14 cellular contexts compared by ENCODE assay signal in the genomic region with DNA sequence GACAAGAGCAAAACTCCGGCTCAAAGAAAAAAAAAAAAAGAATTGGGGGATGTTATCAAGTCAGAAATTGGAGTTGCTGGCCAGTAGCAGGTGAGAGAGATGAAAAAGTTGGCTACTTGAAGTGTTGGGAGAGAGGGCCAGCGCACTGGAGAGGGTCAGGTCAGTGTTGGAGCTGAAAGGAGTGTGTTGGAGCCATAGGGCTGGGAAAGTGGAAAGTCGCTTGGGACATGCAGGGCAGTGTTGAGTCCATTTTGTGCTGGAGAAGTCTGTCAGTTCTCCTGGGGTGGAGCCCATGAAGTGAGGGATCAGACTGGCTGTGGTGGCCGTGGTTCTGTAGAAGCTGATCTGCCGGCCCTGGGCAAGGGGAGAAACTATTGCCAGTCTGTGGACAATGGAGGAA. TPM values are rescaled to one million over a fixed set of nuclear protein-coding genes. Genes with fewer than 3 reads are reported as not detected.
DNase-seq lines count a peak whose midpoint lies in the region; ATAC-seq, FAIRE-seq and TF ChIP-seq lines count a peak whose summit lies in the region.
"Had no signal": no experiment of that assay in that cellular context is flagged by ENCODE, and none has a peak within 500 bp of the region (broad histone marks: within the 10 kb centered on the region; RNA-seq: fewer than 3 reads in every experiment).

No MANE protein-coding gene starts in this region.

- peak overlapping the region; percentile 88; the same call in 1 of the 2 replicates for H3K4me3 ChIP-seq in Jurkat, Clone E6-1 (ENCODE audit: low read length)
- peak overlapping the region in 1 of 2 donors; percentile 82 for H3K4me3 ChIP-seq in kidney (ENCODE audit: low read length in 2 of 2)
- H3K4me3 ChIP-seq in sigmoid colon: no peak overlapping the region

- no peaks in the 10 kb centered on the region for H3K27me3 Mint-ChIP-seq in CD4-positive, alpha-beta T cell
- H3K27me3 Mint-ChIP-seq in brain: peaks cover 24% of the 10 kb centered on the region
- no peaks in the 10 kb centered on the region for H3K27me3 Mint-ChIP-seq in nephron progenitor cell (ENCODE audit: low read depth, poor library complexity)

- no peak overlapping the region for H3K27ac ChIP-seq in CD4-positive, alpha-beta T cell (ENCODE audit: low read depth, low read length)
- H3K27ac ChIP-seq in kidney (ENCODE audit: low read depth in 2 of 2, low read length in 2 of 2) (no peak overlapping the region), sigmoid colon (no peak overlapping the region)
- H3K27ac ChIP-seq: SJCRH30, uterus had no signal

- no peak for ATAC-seq in CD4-positive, alpha-beta T cell (ENCODE audit: poor library complexity)
- ATAC-seq in omental fat pad (ENCODE audit: low FRiP score): no peak
- ATAC-seq: esophagus mucosa had no signal

- POLR2A ChIA-PET in CD4-positive, alpha-beta T cell (lab: Charles Lee): no interaction called here

- TF ChIP-seq CTCF in CD4-positive, alpha-beta T cell (IDR thresholded peaks at IDR 0.05): no peak
- TF ChIP-seq CTCF in brain (conservative IDR thresholded peaks at IDR 0.05): no peak
- TF ChIP-seq CTCF in nephron progenitor cell (IDR thresholded peaks at IDR 0.05): no peak
- no peak for TF ChIP-seq CTCF in kidney (IDR thresholded peaks at IDR 0.05; ENCODE audit: borderline replicate concordance, extremely low read depth, insufficient read depth)
- no peak for TF ChIP-seq CTCF in sigmoid colon (IDR thresholded peaks at IDR 0.05)
- no peak for TF ChIP-seq CTCF in omental fat pad (IDR thresholded peaks at IDR 0.05)

- H3K27me3 ChIP-seq in CD4-positive, alpha-beta T cell (ENCODE audit: control insufficient read depth, insufficient read depth, low read length): no peaks in the 10 kb centered on the region
- H3K27me3 ChIP-seq in sigmoid colon: no peaks in the 10 kb centered on the region
- H3K27me3 ChIP-seq: SJCRH30, uterus had no signal

- no peak for TF ChIP-seq EP300 in sigmoid colon (IDR thresholded peaks at IDR 0.05)

- peaks cover 50 to 52% of the 10 kb centered on the region in 2 donors for H3K4me1 ChIP-seq in kidney (ENCODE audit: control insufficient read depth in 1 of 2, insufficient read depth in 1 of 2, low read depth in 1 of 2, low read length in 2 of 2)
- H3K4me1 ChIP-seq in sigmoid colon: peaks cover 0 to 84% (median 71%) of the 10 kb centered on the region in 4 donors

- peaks cover 22% of the 10 kb centered on the region for H3K36me3 Mint-ChIP-seq in CD4-positive, alpha-beta T cell (ENCODE audit: low read depth)
- H3K36me3 Mint-ChIP-seq in brain: peaks cover 26% of the 10 kb centered on the region
- peaks cover 23% of the 10 kb centered on the region for H3K36me3 Mint-ChIP-seq in nephron progenitor cell (ENCODE audit: low read depth)

- no peak for DNase-seq in CD4-positive, alpha-beta T cell
- no peak for DNase-seq in Jurkat, Clone E6-1 (ENCODE audit: low read depth, low spot score)
- no peak for DNase-seq in nephron progenitor cell
- no peak for DNase-seq in kidney
- no peak for DNase-seq in GF-D8 (lab: John Stamatoyannopoulos, UW)
- no peak for DNase-seq in sigmoid colon
- DNase-seq in omental fat pad (ENCODE audit: low spot score): no peak
- DNase-seq: mesendoderm; NCI-H1436 treated with DMSO at 0.1 percent for 48 hours; SJCRH30; stimulated activated CD4-positive, alpha-beta T cell treated with anti-CD3 and anti-CD28 coated beads, Interleukin-2, amount 100 ng/mL, for 24 hours; uterus had no signal

- intact Hi-C loops in CD4-positive, alpha-beta T cell (cut with DNase I, micrococcal nuclease): loop anchor here (5.0 kb wide), 5 partner anchors 33 to 488 kb away; a partner anchor contains a TSS
- intact Hi-C loops in kidney (cut with DNase I) (no loop called here), sigmoid colon (cut with DNase I) (loop anchor here (5.0 kb wide), 3 partner anchors 57 to 158 kb away; a partner anchor contains a TSS)

- no peak for FAIRE-seq in kidney (lab: Jason Lieb, UNC)

- no peak overlapping the region for H3K27ac Mint-ChIP-seq in CD4-positive, alpha-beta T cell
- H3K27ac Mint-ChIP-seq in brain (peak overlapping the region; percentile 61 to 99 (median 71)), nephron progenitor cell (no peak overlapping the region)

- no peaks in the 10 kb centered on the region for H3K9me3 ChIP-seq in CD4-positive, alpha-beta T cell (ENCODE audit: control insufficient read depth, low read length)
- H3K9me3 ChIP-seq in kidney (ENCODE audit: control insufficient read depth in 1 of 2, low read length in 2 of 2) (no peaks in the 10 kb centered on the region), sigmoid colon (no peaks in the 10 kb centered on the region)
- H3K9me3 ChIP-seq: SJCRH30, uterus had no signal

- no peak for TF ChIP-seq POLR2A in sigmoid colon (IDR thresholded peaks at IDR 0.05)

- no peak overlapping the region for H3K9ac ChIP-seq in kidney (ENCODE audit: low read length in 2 of 2)

- H3K36me3 ChIP-seq in kidney (ENCODE audit: control insufficient read depth in 1 of 2, insufficient read depth in 2 of 2, low read length in 2 of 2) (peaks cover 0 to 4% of the 10 kb centered on the region in 2 donors), sigmoid colon (peaks cover 0 to 6% (median 2%) of the 10 kb centered on the region in 4 donors)
- H3K36me3 ChIP-seq: uterus had no signal

- peaks cover 77% of the 10 kb centered on the region for H3K4me1 Mint-ChIP-seq in CD4-positive, alpha-beta T cell (ENCODE audit: low read depth)
- H3K4me1 Mint-ChIP-seq in brain: peaks cover 87% of the 10 kb centered on the region
- H3K4me1 Mint-ChIP-seq in nephron progenitor cell: peaks cover 81% of the 10 kb centered on the region

- 75 to 86% methylated on average over 5 of the region's 5 CpGs for WGBS in sigmoid colon, 2 donors

- no peaks in the 10 kb centered on the region for H3K9me3 Mint-ChIP-seq in CD4-positive, alpha-beta T cell
- H3K9me3 Mint-ChIP-seq in brain (no peaks in the 10 kb centered on the region), nephron progenitor cell (no peaks in the 10 kb centered on the region)

- CTCF ChIA-PET in CD4-positive, alpha-beta T cell (lab: Charles Lee): no interaction called here

- H3K4me3 Mint-ChIP-seq in CD4-positive, alpha-beta T cell: peak overlapping the region; percentile 93
- H3K4me3 Mint-ChIP-seq in brain (peak overlapping the region; percentile 92 to 99 (median 93)), nephron progenitor cell (peak overlapping the region; percentile 98)

RNA-seq across cellular contexts. Expression of a gene that starts 1.7 kb away (rescaled TPM):
- total RNA-seq in CD4-positive, alpha-beta T cell: 10 to 100 TPM; 17.2 to 19.6 TPM
- polyA plus RNA-seq in Jurkat, Clone E6-1 (2012; ENCODE audit: insufficient read depth, insufficient read length): 16.6 TPM
- polyA plus RNA-seq in brain (ENCODE audit: insufficient read depth, low read depth, low replicate concordance) (59.2 TPM), kidney (ENCODE audit: insufficient read depth, low read depth, low replicate concordance) (21.6 TPM), sigmoid colon (10 to 100 TPM; 21.6 to 32.5 (median 22.4) TPM)
- total RNA-seq in kidney (33.0 TPM), sigmoid colon (10 to 100 TPM; 17.8 to 23.2 (median 19.9) TPM), omental fat pad (10 to 100 TPM; 13.6 to 23.7 (median 19.4) TPM)

RNA-seq across cellular contexts. Expression of a gene that starts 15.6 kb away (rescaled TPM):
- total RNA-seq in CD4-positive, alpha-beta T cell: 1 to 10 TPM; 4.0 to 4.8 TPM
- 31.6 TPM for polyA plus RNA-seq in Jurkat, Clone E6-1 (2012; ENCODE audit: insufficient read depth, insufficient read length)
- polyA plus RNA-seq in brain (ENCODE audit: insufficient read depth, low read depth, low replicate concordance) (20.6 TPM), kidney (ENCODE audit: insufficient read depth, low read depth, low replicate concordance) (32.2 TPM), sigmoid colon (10 to 100 TPM; 27.0 to 31.2 (median 30.6) TPM)
- total RNA-seq in kidney (17.2 TPM), sigmoid colon (10 to 100 TPM; 10.3 to 18.2 (median 16.2) TPM), omental fat pad (10 to 100 TPM; 22.2 to 34.1 (median 27.9) TPM)

RNA-seq across cellular contexts. Expression of a gene that starts 18.4 kb away (rescaled TPM):
- 1 to 10 TPM; 2.0 to 2.4 TPM for total RNA-seq in CD4-positive, alpha-beta T cell
- polyA plus RNA-seq in Jurkat, Clone E6-1 (2012; ENCODE audit: insufficient read depth, insufficient read length): not detected
- polyA plus RNA-seq in brain (ENCODE audit: insufficient read depth, low read depth, low replicate concordance) (2.1 TPM), kidney (ENCODE audit: insufficient read depth, low read depth, low replicate concordance) (1.2 TPM), sigmoid colon (1 to 10 TPM; 2.8 to 5.4 (median 3.0) TPM)
- total RNA-seq in kidney (2.1 TPM), sigmoid colon (1 to 10 TPM in 1 of 4 donors, under 1 TPM in 1, not detected in 2; 0.41 to 1.2 TPM), omental fat pad (1 to 10 TPM in 2 of 4 donors, under 1 TPM in 2; 0.31 to 1.7 (median 1.1) TPM)
- total RNA-seq: SJCRH30 had no signal

RNA-seq across cellular contexts. Expression of a gene that starts 55.9 kb away (rescaled TPM):
- 100 to 1,000 TPM; 152 to 154 TPM for total RNA-seq in CD4-positive, alpha-beta T cell
- 111 TPM for polyA plus RNA-seq in Jurkat, Clone E6-1 (2012; ENCODE audit: insufficient read depth, insufficient read length)
- 23.6 TPM for polyA plus RNA-seq in brain (ENCODE audit: insufficient read depth, low read depth, low replicate concordance)
- total RNA-seq in kidney: 83.6 TPM
- 38.0 TPM for polyA plus RNA-seq in kidney (ENCODE audit: insufficient read depth, low read depth, low replicate concordance)
- total RNA-seq in sigmoid colon: 100 to 1,000 TPM in 1 of 4 donors, 10 to 100 TPM in 3; 61.9 to 157 (median 73.7) TPM
- polyA plus RNA-seq in sigmoid colon: 10 to 100 TPM; 19.0 to 70.8 (median 19.2) TPM
- 10 to 100 TPM; 49.3 to 78.2 (median 73.4) TPM for total RNA-seq in omental fat pad

Comparison
In these comparisons a context has a peak if more than half of its experiments do, and no peak if none do; other contexts are left out.
1. H3K27ac Mint-ChIP-seq: peak in brain (5 of 5); none in CD4-positive, alpha-beta T cell (single experiment) and nephron progenitor cell (single experiment).
2. Peak in every context shown above with its lines, with median percentiles within 50 percentile points of each other: H3K4me3 Mint-ChIP-seq.